In genomic region chr3:143812411-143812968, GRCh38 we compare ENCODE assay signal across 22 cellular contexts.
"Had no signal": no experiment of that assay in that cellular context is flagged by ENCODE, and none has a peak within 500 bp of the region (broad histone marks: within the 10 kb centered on the region; RNA-seq: fewer than 3 reads in every experiment).

No MANE protein-coding gene starts in this region.

- ATAC-seq: left cardiac atrium, mucosa of descending colon, natural killer cell had no signal

- H3K79me2 ChIP-seq: hepatocyte had no signal

- H3K4me2 ChIP-seq: hepatocyte, neural progenitor cell had no signal

- H3K27ac ChIP-seq: colonic mucosa, hepatocyte, neural progenitor cell, ovary had no signal

- H3K27ac Mint-ChIP-seq: endodermal cell, natural killer cell, neural progenitor cell had no signal

- H3K4me3 Mint-ChIP-seq: endodermal cell, natural killer cell, neural progenitor cell had no signal

- FAIRE-seq: endothelial cell of umbilical vein, kidney, small intestine had no signal

- H3K27me3 ChIP-seq: colonic mucosa, hepatocyte, neural progenitor cell, ovary had no signal

- H3K4me1 ChIP-seq: colonic mucosa, neural progenitor cell had no signal

- H3K4me3 ChIP-seq: colonic mucosa, hepatocyte, mucosa of descending colon, neural progenitor cell, ovary had no signal

- H3K9ac ChIP-seq: neural progenitor cell had no signal

- H3K4me1 Mint-ChIP-seq: endodermal cell had no signal

- DNase-seq: colonic mucosa; dermis blood vessel endothelial cell; effector CD4-positive, alpha-beta T cell; endodermal cell; erythroblast; foreskin melanocyte; head of caudate nucleus; kidney; left cardiac atrium; left ventricle myocardium superior; mucosa of descending colon; natural killer cell; nucleus accumbens; ovary; right cardiac atrium; small intestine; stimulated activated CD4-positive, alpha-beta T cell treated with anti-CD3 and anti-CD28 coated beads, Interleukin-12 subunit alpha, Interleukin-12 subunit beta, amount 100 ng/mL, for 4 hours; stimulated activated naive CD4-positive, alpha-beta T cell treated with Interleukin-2 at 50 U/mL for 16 hours; trophoblast cell had no signal

- H3K9me3 Mint-ChIP-seq: endodermal cell, natural killer cell, neural progenitor cell had no signal

- H3K36me3 Mint-ChIP-seq: natural killer cell, neural progenitor cell had no signal

- H3K36me3 ChIP-seq: colonic mucosa, neural progenitor cell, ovary had no signal

- H3K9me3 ChIP-seq: colonic mucosa, mucosa of descending colon, ovary had no signal
